In the genomic region with DNA sequence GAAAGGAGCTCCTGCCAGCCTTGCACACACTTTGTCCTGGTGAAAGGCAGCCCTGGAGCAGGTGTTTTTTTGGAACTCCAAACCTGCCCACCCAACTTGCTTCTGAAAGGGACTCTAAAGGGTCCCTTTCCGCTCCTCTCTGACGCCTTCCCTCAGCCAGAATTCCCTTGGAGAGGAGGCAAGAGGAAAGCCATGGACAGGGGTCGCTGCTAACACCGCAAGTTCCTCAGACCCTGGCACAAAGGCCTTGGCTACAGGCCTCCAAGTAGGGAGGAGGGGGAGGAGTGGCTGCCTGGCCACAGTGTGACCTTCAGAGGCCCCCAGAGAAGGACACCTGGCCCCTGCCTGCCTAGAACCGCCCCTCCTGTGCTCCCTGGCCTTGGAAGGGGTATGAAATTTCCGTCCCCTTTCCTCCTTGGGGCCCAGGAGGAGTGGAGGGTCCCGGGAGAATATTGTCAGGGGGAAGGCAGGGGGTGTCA, we compare ENCODE assay signal across 1 cellular context.
A peak's percentile ranks its signal among the peaks of the same experiment; 100 is the strongest.
TF ChIP-seq lines count a peak whose summit lies in the region.

No MANE protein-coding gene starts in this region.

TF ChIP-seq in HepG2, 621 proteins besides CTCF, POLR2A, EP300 and RAD21 (continued from another document and continues in another):
- TF ChIP-seq ZNF44 (CRISPR knock-in tag; IDR thresholded peaks at IDR 0.05) (no peak), NR1H2 (CRISPR knock-in tag; IDR thresholded peaks at IDR 0.05; ENCODE audit: borderline replicate concordance, low read depth) (no peak; the same call in 1 of the 2 replicates), ZNF781 (CRISPR knock-in tag; IDR thresholded peaks at IDR 0.05; ENCODE audit: borderline replicate concordance, not compliant biosample characterization) (peak; percentile 53), NRL (CRISPR knock-in tag; IDR thresholded peaks at IDR 0.05; ENCODE audit: borderline replicate concordance) (0 out of 2 replicates have a peak, but pooled peaks have one; percentile 15), ZBTB7A (CRISPR knock-in tag; IDR thresholded peaks at IDR 0.05) (peak; percentile 77; the same call in 1 of the 2 replicates), KLF6 (CRISPR knock-in tag; IDR thresholded peaks at IDR 0.05) (no peak; the same call in 1 of the 2 replicates), ZNF652 (CRISPR knock-in tag; IDR thresholded peaks at IDR 0.05; ENCODE audit: borderline replicate concordance, low read depth) (no peak), SETDB1 (CRISPR knock-in tag; IDR thresholded peaks at IDR 0.05; ENCODE audit: borderline replicate concordance) (no peak), MYC (CRISPR knock-in tag; IDR thresholded peaks at IDR 0.05; ENCODE audit: borderline replicate concordance) (no peak; the same call in 1 of the 2 replicates), ZNF569 (CRISPR knock-in tag; IDR thresholded peaks at IDR 0.05; ENCODE audit: borderline replicate concordance) (no peak), TBX3 (IDR thresholded peaks at IDR 0.05; ENCODE audit: borderline replicate concordance) (no peak), KLF11 (CRISPR knock-in tag; IDR thresholded peaks at IDR 0.05) (no peak), ZNF253 (CRISPR knock-in tag; IDR thresholded peaks at IDR 0.05; ENCODE audit: borderline replicate concordance) (0 out of 2 replicates have a peak, but pooled peaks have one; percentile 48), ETV6 (CRISPR knock-in tag; conservative IDR thresholded peaks at IDR 0.05) (no peak), KMT2A (CRISPR knock-in tag; IDR thresholded peaks at IDR 0.05) (no peak; the same call in 1 of the 2 replicates), ELF3 (CRISPR knock-in tag; IDR thresholded peaks at IDR 0.05) (no peak), ZNF432 (CRISPR knock-in tag; IDR thresholded peaks at IDR 0.05; ENCODE audit: borderline replicate concordance) (no peak), HOXA5 (CRISPR knock-in tag; IDR thresholded peaks at IDR 0.05) (no peak), ZNF260 (CRISPR knock-in tag; IDR thresholded peaks at IDR 0.05; ENCODE audit: borderline replicate concordance, low read depth) (no peak), IRX3 (CRISPR knock-in tag; IDR thresholded peaks at IDR 0.05; ENCODE audit: borderline replicate concordance, low read depth) (no peak; the same call in 1 of the 2 replicates), CC2D1A (CRISPR knock-in tag; IDR thresholded peaks at IDR 0.05) (no peak), GTF2F1 (IDR thresholded peaks at IDR 0.05; ENCODE audit: low read length) (no peak), ZNF776 (CRISPR knock-in tag; IDR thresholded peaks at IDR 0.05) (no peak), SMYD3 (CRISPR knock-in tag; IDR thresholded peaks at IDR 0.05) (no peak), MTF2 (CRISPR knock-in tag; IDR thresholded peaks at IDR 0.05; ENCODE audit: borderline replicate concordance) (no peak), ZC3H4 (CRISPR knock-in tag; IDR thresholded peaks at IDR 0.05; ENCODE audit: borderline replicate concordance) (peak; percentile 18; the same call in 1 of the 2 replicates), ZNF558 (CRISPR knock-in tag; IDR thresholded peaks at IDR 0.05; ENCODE audit: borderline replicate concordance) (no peak), ZNF577 (CRISPR knock-in tag; IDR thresholded peaks at IDR 0.05; ENCODE audit: borderline replicate concordance, low read depth) (no peak)
- TF ChIP-seq, protein P1, sequence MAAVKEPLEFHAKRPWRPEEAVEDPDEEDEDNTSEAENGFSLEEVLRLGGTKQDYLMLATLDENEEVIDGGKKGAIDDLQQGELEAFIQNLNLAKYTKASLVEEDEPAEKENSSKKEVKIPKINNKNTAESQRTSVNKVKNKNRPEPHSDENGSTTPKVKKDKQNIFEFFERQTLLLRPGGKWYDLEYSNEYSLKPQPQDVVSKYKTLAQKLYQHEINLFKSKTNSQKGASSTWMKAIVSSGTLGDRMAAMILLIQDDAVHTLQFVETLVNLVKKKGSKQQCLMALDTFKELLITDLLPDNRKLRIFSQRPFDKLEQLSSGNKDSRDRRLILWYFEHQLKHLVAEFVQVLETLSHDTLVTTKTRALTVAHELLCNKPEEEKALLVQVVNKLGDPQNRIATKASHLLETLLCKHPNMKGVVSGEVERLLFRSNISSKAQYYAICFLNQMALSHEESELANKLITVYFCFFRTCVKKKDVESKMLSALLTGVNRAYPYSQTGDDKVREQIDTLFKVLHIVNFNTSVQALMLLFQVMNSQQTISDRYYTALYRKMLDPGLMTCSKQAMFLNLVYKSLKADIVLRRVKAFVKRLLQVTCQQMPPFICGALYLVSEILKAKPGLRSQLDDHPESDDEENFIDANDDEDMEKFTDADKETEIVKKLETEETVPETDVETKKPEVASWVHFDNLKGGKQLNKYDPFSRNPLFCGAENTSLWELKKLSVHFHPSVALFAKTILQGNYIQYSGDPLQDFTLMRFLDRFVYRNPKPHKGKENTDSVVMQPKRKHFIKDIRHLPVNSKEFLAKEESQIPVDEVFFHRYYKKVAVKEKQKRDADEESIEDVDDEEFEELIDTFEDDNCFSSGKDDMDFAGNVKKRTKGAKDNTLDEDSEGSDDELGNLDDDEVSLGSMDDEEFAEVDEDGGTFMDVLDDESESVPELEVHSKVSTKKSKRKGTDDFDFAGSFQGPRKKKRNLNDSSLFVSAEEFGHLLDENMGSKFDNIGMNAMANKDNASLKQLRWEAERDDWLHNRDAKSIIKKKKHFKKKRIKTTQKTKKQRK (IDR thresholded peaks at IDR 0.05; ENCODE audit: low read length): no peak
- TF ChIP-seq, protein P2, sequence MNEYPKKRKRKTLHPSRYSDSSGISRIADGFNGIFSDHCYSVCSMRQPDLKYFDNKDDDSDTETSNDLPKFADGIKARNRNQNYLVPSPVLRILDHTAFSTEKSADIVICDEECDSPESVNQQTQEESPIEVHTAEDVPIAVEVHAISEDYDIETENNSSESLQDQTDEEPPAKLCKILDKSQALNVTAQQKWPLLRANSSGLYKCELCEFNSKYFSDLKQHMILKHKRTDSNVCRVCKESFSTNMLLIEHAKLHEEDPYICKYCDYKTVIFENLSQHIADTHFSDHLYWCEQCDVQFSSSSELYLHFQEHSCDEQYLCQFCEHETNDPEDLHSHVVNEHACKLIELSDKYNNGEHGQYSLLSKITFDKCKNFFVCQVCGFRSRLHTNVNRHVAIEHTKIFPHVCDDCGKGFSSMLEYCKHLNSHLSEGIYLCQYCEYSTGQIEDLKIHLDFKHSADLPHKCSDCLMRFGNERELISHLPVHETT (CRISPR knock-in tag; conservative IDR thresholded peaks at IDR 0.05): no peak
- TF ChIP-seq, protein P3, sequence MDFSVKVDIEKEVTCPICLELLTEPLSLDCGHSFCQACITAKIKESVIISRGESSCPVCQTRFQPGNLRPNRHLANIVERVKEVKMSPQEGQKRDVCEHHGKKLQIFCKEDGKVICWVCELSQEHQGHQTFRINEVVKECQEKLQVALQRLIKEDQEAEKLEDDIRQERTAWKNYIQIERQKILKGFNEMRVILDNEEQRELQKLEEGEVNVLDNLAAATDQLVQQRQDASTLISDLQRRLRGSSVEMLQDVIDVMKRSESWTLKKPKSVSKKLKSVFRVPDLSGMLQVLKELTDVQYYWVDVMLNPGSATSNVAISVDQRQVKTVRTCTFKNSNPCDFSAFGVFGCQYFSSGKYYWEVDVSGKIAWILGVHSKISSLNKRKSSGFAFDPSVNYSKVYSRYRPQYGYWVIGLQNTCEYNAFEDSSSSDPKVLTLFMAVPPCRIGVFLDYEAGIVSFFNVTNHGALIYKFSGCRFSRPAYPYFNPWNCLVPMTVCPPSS (IDR thresholded peaks at IDR 0.05): no peak
- TF ChIP-seq, protein P4, sequence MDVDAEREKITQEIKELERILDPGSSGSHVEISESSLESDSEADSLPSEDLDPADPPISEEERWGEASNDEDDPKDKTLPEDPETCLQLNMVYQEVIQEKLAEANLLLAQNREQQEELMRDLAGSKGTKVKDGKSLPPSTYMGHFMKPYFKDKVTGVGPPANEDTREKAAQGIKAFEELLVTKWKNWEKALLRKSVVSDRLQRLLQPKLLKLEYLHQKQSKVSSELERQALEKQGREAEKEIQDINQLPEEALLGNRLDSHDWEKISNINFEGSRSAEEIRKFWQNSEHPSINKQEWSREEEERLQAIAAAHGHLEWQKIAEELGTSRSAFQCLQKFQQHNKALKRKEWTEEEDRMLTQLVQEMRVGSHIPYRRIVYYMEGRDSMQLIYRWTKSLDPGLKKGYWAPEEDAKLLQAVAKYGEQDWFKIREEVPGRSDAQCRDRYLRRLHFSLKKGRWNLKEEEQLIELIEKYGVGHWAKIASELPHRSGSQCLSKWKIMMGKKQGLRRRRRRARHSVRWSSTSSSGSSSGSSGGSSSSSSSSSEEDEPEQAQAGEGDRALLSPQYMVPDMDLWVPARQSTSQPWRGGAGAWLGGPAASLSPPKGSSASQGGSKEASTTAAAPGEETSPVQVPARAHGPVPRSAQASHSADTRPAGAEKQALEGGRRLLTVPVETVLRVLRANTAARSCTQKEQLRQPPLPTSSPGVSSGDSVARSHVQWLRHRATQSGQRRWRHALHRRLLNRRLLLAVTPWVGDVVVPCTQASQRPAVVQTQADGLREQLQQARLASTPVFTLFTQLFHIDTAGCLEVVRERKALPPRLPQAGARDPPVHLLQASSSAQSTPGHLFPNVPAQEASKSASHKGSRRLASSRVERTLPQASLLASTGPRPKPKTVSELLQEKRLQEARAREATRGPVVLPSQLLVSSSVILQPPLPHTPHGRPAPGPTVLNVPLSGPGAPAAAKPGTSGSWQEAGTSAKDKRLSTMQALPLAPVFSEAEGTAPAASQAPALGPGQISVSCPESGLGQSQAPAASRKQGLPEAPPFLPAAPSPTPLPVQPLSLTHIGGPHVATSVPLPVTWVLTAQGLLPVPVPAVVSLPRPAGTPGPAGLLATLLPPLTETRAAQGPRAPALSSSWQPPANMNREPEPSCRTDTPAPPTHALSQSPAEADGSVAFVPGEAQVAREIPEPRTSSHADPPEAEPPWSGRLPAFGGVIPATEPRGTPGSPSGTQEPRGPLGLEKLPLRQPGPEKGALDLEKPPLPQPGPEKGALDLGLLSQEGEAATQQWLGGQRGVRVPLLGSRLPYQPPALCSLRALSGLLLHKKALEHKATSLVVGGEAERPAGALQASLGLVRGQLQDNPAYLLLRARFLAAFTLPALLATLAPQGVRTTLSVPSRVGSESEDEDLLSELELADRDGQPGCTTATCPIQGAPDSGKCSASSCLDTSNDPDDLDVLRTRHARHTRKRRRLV (CRISPR knock-in tag; IDR thresholded peaks at IDR 0.05): no peak
- TF ChIP-seq, protein P5, sequence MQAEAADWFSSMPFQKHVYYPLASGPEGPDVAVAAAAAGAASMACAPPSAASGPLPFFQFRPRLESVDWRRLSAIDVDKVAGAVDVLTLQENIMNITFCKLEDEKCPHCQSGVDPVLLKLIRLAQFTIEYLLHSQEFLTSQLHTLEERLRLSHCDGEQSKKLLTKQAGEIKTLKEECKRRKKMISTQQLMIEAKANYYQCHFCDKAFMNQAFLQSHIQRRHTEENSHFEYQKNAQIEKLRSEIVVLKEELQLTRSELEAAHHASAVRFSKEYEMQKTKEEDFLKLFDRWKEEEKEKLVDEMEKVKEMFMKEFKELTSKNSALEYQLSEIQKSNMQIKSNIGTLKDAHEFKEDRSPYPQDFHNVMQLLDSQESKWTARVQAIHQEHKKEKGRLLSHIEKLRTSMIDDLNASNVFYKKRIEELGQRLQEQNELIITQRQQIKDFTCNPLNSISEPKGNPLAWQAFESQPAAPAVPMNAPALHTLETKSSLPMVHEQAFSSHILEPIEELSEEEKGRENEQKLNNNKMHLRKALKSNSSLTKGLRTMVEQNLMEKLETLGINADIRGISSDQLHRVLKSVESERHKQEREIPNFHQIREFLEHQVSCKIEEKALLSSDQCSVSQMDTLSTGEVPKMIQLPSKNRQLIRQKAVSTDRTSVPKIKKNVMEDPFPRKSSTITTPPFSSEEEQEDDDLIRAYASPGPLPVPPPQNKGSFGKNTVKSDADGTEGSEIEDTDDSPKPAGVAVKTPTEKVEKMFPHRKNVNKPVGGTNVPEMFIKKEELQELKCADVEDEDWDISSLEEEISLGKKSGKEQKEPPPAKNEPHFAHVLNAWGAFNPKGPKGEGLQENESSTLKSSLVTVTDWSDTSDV (CRISPR knock-in tag; IDR thresholded peaks at IDR 0.05): no peak
- TF ChIP-seq, protein P6, sequence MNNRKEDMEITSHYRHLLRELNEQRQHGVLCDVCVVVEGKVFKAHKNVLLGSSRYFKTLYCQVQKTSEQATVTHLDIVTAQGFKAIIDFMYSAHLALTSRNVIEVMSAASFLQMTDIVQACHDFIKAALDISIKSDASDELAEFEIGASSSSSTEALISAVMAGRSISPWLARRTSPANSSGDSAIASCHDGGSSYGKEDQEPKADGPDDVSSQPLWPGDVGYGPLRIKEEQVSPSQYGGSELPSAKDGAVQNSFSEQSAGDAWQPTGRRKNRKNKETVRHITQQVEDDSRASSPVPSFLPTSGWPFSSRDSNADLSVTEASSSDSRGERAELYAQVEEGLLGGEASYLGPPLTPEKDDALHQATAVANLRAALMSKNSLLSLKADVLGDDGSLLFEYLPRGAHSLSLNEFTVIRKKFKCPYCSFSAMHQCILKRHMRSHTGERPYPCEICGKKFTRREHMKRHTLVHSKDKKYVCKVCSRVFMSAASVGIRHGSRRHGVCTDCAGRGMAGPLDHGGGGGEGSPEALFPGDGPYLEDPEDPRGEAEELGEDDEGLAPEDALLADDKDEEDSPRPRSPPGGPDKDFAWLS (CRISPR knock-in tag; IDR thresholded peaks at IDR 0.05; ENCODE audit: borderline replicate concordance): no peak
- TF ChIP-seq, protein P7, sequence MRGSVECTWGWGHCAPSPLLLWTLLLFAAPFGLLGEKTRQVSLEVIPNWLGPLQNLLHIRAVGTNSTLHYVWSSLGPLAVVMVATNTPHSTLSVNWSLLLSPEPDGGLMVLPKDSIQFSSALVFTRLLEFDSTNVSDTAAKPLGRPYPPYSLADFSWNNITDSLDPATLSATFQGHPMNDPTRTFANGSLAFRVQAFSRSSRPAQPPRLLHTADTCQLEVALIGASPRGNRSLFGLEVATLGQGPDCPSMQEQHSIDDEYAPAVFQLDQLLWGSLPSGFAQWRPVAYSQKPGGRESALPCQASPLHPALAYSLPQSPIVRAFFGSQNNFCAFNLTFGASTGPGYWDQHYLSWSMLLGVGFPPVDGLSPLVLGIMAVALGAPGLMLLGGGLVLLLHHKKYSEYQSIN (CRISPR knock-in tag; IDR thresholded peaks at IDR 0.05; ENCODE audit: borderline replicate concordance): no peak
- TF ChIP-seq, protein P8, sequence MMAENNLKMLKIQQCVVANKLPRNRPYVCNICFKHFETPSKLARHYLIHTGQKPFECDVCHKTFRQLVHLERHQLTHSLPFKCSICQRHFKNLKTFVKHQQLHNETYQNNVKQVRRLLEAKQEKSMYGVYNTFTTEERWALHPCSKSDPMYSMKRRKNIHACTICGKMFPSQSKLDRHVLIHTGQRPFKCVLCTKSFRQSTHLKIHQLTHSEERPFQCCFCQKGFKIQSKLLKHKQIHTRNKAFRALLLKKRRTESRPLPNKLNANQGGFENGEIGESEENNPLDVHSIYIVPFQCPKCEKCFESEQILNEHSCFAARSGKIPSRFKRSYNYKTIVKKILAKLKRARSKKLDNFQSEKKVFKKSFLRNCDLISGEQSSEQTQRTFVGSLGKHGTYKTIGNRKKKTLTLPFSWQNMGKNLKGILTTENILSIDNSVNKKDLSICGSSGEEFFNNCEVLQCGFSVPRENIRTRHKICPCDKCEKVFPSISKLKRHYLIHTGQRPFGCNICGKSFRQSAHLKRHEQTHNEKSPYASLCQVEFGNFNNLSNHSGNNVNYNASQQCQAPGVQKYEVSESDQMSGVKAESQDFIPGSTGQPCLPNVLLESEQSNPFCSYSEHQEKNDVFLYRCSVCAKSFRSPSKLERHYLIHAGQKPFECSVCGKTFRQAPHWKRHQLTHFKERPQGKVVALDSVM (CRISPR knock-in tag; IDR thresholded peaks at IDR 0.05): no peak
